ENCODE assay signal across 8 cellular contexts in the genomic region with DNA sequence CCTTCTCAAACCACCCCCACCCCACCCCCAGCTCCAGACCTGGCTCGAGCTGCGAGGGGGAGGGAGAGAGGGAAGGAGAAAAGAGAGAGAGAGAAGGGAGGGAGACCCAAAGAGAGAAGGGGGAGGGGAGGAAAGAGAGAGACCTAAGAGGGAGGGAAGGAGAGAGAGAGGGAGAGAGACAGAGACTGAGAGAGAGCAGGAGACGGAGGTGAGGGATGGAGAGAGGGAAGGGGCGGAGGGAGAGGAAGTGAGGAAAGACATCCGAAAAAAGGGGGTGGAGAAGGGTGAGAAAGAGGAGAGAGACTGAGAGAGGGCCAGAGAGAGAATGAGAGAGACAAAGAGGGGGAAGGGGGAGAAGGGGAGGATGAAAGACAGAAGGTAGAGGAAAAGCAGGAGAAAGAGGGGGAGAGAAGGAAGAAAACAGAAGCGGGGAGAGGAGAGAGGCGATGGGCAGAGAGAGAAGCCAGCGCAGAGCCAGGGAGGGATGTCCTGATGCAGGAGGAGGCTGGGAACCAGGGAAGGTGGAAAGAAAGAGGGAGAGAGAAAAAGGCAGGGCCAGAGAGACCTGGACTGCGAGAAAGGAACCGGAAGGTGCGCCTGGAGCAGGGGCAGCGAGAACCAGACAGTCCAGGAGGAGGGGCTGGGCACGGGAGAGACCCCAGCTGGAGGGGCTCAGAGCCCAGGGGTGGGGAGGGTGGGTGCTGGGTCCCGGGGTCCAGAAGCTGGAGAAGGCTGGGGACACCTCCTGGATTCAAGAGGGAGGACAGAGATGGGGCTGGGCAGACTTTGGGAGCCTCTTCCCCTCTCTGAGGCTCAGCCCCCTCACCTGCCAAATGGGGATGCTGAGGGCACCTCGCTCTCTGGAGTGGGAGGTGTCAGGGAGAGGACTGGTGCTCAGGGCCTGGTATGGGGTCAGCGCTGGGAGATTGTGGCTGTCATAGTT. TPM values are rescaled to one million over a fixed set of nuclear protein-coding genes. Genes with fewer than 3 reads are reported as not detected.
DNase-seq lines count a peak whose midpoint lies in the region; ATAC-seq and TF ChIP-seq lines count a peak whose summit lies in the region.

No MANE protein-coding gene starts in this region.

- peak overlapping the region; percentile 73; the same call in 1 of the 2 replicates for H2AFZ ChIP-seq in OCI-LY7 (ENCODE audit: low read length)

- H3K4me3 ChIP-seq in DOHH2 (ENCODE audit: low read length) (peak overlapping the region; percentile 79), OCI-LY7 (ENCODE audit: low read depth, low read length, poor library complexity, severe bottlenecking) (peak overlapping the region; percentile 17), duodenal mucosa (ENCODE audit: low read depth in 1 of 2, low read length in 2 of 2) (peak overlapping the region; percentile 32 to 35), mucosa of descending colon (no peak overlapping the region)

- H3K79me2 ChIP-seq in DOHH2 (ENCODE audit: control insufficient read depth, low read length) (no peaks in the 10 kb centered on the region), OCI-LY7 (ENCODE audit: insufficient read depth, low read depth, low read length) (no peaks in the 10 kb centered on the region)

- BruUV-seq in OCI-LY7 (replicated peaks; lab: Mats Ljungman, UMichigan) = no TSS peak

- H3K4me2 ChIP-seq in DOHH2 (ENCODE audit: low read length) (peak overlapping the region; percentile 90), OCI-LY7 (ENCODE audit: low read length) (peak overlapping the region; percentile 53)

- DNase-seq in OCI-LY7 (ENCODE audit: low spot score) = no peak
- no peak for DNase-seq in mesenteric fat pad (ENCODE audit: low spot score)
- no peak for DNase-seq in mucosa of descending colon

- H3K4me3 Mint-ChIP-seq in nephron = peak overlapping the region; percentile 94 to 97 (median 95)

- CTCF ChIA-PET in OCI-LY7 (lab: Charles Lee; ENCODE audit: unreplicated experiment) = no interaction called here

- ATAC-seq in GM19467 (IDR thresholded peaks at IDR 0.05; ENCODE audit: unreplicated experiment) (no peak), HG02884 (IDR thresholded peaks at IDR 0.05; ENCODE audit: unreplicated experiment) (no peak), mucosa of descending colon (no peak)

- H3K36me3 ChIP-seq in DOHH2 (ENCODE audit: control insufficient read depth, low read length) = no peaks in the 10 kb centered on the region
- H3K36me3 ChIP-seq in OCI-LY7 (ENCODE audit: insufficient read depth, low read length) = no peaks in the 10 kb centered on the region
- H3K36me3 ChIP-seq in duodenal mucosa (ENCODE audit: control insufficient read depth in 1 of 2, insufficient read depth in 2 of 2, low read length in 2 of 2) = peaks cover 0 to 12% of the 10 kb centered on the region in 2 donors
- no peaks in the 10 kb centered on the region for H3K36me3 ChIP-seq in mucosa of descending colon (ENCODE audit: low read depth)

- H3K27ac ChIP-seq in DOHH2 (ENCODE audit: low read depth, low read length) (peak overlapping the region; percentile 54), OCI-LY7 (ENCODE audit: low read depth, low read length, poor library complexity, severe bottlenecking) (no peak overlapping the region), duodenal mucosa (ENCODE audit: low read depth, low read length) (no peak overlapping the region)

- no peaks in the 10 kb centered on the region for H3F3A ChIP-seq in DOHH2 (ENCODE audit: control insufficient read depth, insufficient read depth)

- peaks cover 59% of the 10 kb centered on the region for H3K4me1 Mint-ChIP-seq in nephron

- H3K9me3 Mint-ChIP-seq in nephron = no peaks in the 10 kb centered on the region

- H3K4me1 ChIP-seq in DOHH2 (ENCODE audit: control insufficient read depth, low read length) (peaks cover 28% of the 10 kb centered on the region), OCI-LY7 (ENCODE audit: insufficient read depth, low read length, poor library complexity, severe bottlenecking) (peaks cover 15% of the 10 kb centered on the region), duodenal mucosa (ENCODE audit: control insufficient read depth in 1 of 2, insufficient read depth in 2 of 2, low read length in 2 of 2) (peaks cover 2 to 15% of the 10 kb centered on the region in 2 donors), mucosa of descending colon (ENCODE audit: low read depth) (no peaks in the 10 kb centered on the region)

- peaks cover 47% of the 10 kb centered on the region for H3K36me3 Mint-ChIP-seq in nephron (ENCODE audit: low read depth)

- TF ChIP-seq CTCF in DOHH2 (IDR thresholded peaks at IDR 0.05; ENCODE audit: low read depth, low read length, poor library complexity, severe bottlenecking) = no peak
- no peak for TF ChIP-seq CTCF in OCI-LY7 (conservative IDR thresholded peaks at IDR 0.05; ENCODE audit: low read length)
- TF ChIP-seq CTCF in nephron (IDR thresholded peaks at IDR 0.05; ENCODE audit: unreplicated experiment in 3 of 3) = no peak
- TF ChIP-seq CTCF in mucosa of descending colon (IDR thresholded peaks at IDR 0.05) = no peak

- H3K27ac Mint-ChIP-seq in nephron = peak overlapping the region; percentile 89 to 100 (median 98)

- H3K9me3 ChIP-seq in DOHH2 (ENCODE audit: control insufficient read depth, insufficient read depth, low read length) (no peaks in the 10 kb centered on the region), OCI-LY7 (ENCODE audit: low read length) (0 out of 2 replicates have a peak, but pooled peaks cover 5% of the 10 kb centered on the region), duodenal mucosa (ENCODE audit: control insufficient read depth in 1 of 2, low read length in 2 of 2) (no peaks in the 10 kb centered on the region), mucosa of descending colon (no peaks in the 10 kb centered on the region)

- H3K9ac ChIP-seq in duodenal mucosa (ENCODE audit: low read depth in 1 of 2, low read length in 2 of 2) = no peak overlapping the region

- no peaks in the 10 kb centered on the region for H4K20me1 ChIP-seq in DOHH2 (ENCODE audit: control insufficient read depth, insufficient read depth, low read depth, low read length)
- H4K20me1 ChIP-seq in OCI-LY7 (ENCODE audit: insufficient read depth, low read length) = no peaks in the 10 kb centered on the region

- intact Hi-C loops in OCI-LY7 (cut with micrococcal nuclease; ENCODE audit: unreplicated experiment) = no loop called here
- intact Hi-C loops in mucosa of descending colon (cut with DNase I, micrococcal nuclease) = no loop called here

- POLR2A ChIA-PET in OCI-LY7 (lab: Charles Lee) = no interaction called here

- H3K27me3 ChIP-seq in DOHH2 (ENCODE audit: control insufficient read depth, low read length) (peaks cover 9% of the 10 kb centered on the region), duodenal mucosa (ENCODE audit: control insufficient read depth in 1 of 2, insufficient read depth in 2 of 2, low read length in 2 of 2) (peaks cover 14 to 21% of the 10 kb centered on the region in 2 donors)

- H3K27me3 Mint-ChIP-seq in nephron (ENCODE audit: low read depth) = no peaks in the 10 kb centered on the region

- no peaks in the 10 kb centered on the region for H3K9me2 ChIP-seq in DOHH2 (replicated peaks; ENCODE audit: control insufficient read depth, low read length)
- H3K9me2 ChIP-seq in OCI-LY7 (ENCODE audit: insufficient read depth, low read length) = no peaks in the 10 kb centered on the region

RNA-seq across cellular contexts. Expression of a gene that starts 1.7 kb away (rescaled TPM):
- total RNA-seq in OCI-LY7 (2014; rRNA removed; shearing (Covaris generic)) = 5.9 and 12.5 TPM in 2 replicates
- 2.5 and 5.1 TPM in 2 replicates for total RNA-seq in OCI-LY7 (2022)
- 24.0 TPM for total RNA-seq in mesenteric fat pad
- 10 to 100 TPM in 1 of 3 donors, 1 to 10 TPM in 2; 2.9 to 35.5 (median 4.1) TPM for total RNA-seq in mucosa of descending colon

RNA-seq across cellular contexts. Expression of a gene that starts 32.4 kb away (rescaled TPM):
- total RNA-seq in OCI-LY7 (2014; rRNA removed; shearing (Covaris generic)) = not detected in 2 replicates
- total RNA-seq in OCI-LY7 (2022) (not detected in 2 replicates), mesenteric fat pad (31.7 TPM), mucosa of descending colon (under 1 TPM in 2 of 3 donors, not detected in 1; 0.14 to 0.51 TPM)

RNA-seq across cellular contexts. Expression of a gene that starts 44.8 kb away (rescaled TPM):
- not detected in 2 replicates for total RNA-seq in OCI-LY7 (2014; rRNA removed; shearing (Covaris generic))
- not detected in 2 replicates for total RNA-seq in OCI-LY7 (2022)
- total RNA-seq in mesenteric fat pad = 12.5 TPM
- 1 to 10 TPM in 2 of 3 donors, not detected in 1; 3.5 to 7.9 TPM for total RNA-seq in mucosa of descending colon

Comparison
In these comparisons a context has a peak if more than half of its experiments do, and no peak if none do; other contexts are left out.
1. RNA of a gene that starts 32.4 kb away (total RNA-seq): 31.7 TPM in mesenteric fat pad (single experiment); 0.14 to 0.51 TPM in mucosa of descending colon and not detected in OCI-LY7; every median in the first group is over 10 times any median in the second.